Comparison of ENCODE assay signal across 2 cellular contexts in genomic region chr5:73692981-73693380, GRCh38.
TF ChIP-seq lines count a peak whose summit lies in the region.

No MANE protein-coding gene starts in this region.

TF ChIP-seq in A549, 52 proteins besides CTCF, POLR2A, EP300 and RAD21:
- TF ChIP-seq KDM1A (IDR thresholded peaks at IDR 0.05; ENCODE audit: low read depth) (no peak), GATA3 (IDR thresholded peaks at IDR 0.05; ENCODE audit: borderline replicate concordance) (no peak), CBX8 (IDR thresholded peaks at IDR 0.05) (no peak), BCL3 (IDR thresholded peaks at IDR 0.05) (no peak)
- TF ChIP-seq, protein P1, sequence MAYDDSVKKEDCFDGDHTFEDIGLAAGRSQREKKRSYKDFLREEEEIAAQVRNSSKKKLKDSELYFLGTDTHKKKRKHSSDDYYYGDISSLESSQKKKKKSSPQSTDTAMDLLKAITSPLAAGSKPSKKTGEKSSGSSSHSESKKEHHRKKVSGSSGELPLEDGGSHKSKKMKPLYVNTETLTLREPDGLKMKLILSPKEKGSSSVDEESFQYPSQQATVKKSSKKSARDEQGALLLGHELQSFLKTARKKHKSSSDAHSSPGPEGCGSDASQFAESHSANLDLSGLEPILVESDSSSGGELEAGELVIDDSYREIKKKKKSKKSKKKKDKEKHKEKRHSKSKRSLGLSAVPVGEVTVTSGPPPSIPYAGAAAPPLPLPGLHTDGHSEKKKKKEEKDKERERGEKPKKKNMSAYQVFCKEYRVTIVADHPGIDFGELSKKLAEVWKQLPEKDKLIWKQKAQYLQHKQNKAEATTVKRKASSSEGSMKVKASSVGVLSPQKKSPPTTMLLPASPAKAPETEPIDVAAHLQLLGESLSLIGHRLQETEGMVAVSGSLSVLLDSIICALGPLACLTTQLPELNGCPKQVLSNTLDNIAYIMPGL (CRISPR knock-in tag; IDR thresholded peaks at IDR 0.05; ENCODE audit: borderline replicate concordance): no peak
TF ChIP-seq in A549: peak in this region for 0.

TF ChIP-seq in IMR-90, 13 proteins besides CTCF, POLR2A, EP300 and RAD21:
- TF ChIP-seq MAZ (IDR thresholded peaks at IDR 0.05; ENCODE audit: borderline replicate concordance, low read depth, low read length): no peak
- no peak for TF ChIP-seq RFX5 (IDR thresholded peaks at IDR 0.05; ENCODE audit: low read depth, low read length)
- TF ChIP-seq, protein P2, sequence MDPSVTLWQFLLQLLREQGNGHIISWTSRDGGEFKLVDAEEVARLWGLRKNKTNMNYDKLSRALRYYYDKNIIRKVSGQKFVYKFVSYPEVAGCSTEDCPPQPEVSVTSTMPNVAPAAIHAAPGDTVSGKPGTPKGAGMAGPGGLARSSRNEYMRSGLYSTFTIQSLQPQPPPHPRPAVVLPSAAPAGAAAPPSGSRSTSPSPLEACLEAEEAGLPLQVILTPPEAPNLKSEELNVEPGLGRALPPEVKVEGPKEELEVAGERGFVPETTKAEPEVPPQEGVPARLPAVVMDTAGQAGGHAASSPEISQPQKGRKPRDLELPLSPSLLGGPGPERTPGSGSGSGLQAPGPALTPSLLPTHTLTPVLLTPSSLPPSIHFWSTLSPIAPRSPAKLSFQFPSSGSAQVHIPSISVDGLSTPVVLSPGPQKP (IDR thresholded peaks at IDR 0.05; ENCODE audit: borderline replicate concordance, low read depth, low read length): no peak
- no peak for TF ChIP-seq BHLHE40 (IDR thresholded peaks at IDR 0.05; ENCODE audit: low read depth, low read length)
- TF ChIP-seq MXI1 (IDR thresholded peaks at IDR 0.05; ENCODE audit: borderline replicate concordance, low read depth, low read length): no peak
- no peak for TF ChIP-seq FOS (IDR thresholded peaks at IDR 0.05; ENCODE audit: low read depth, low read length)
- no peak for TF ChIP-seq NFE2L2 (IDR thresholded peaks at IDR 0.05; ENCODE audit: low read depth, low read length)
- no peak for TF ChIP-seq CHD1 (IDR thresholded peaks at IDR 0.05; ENCODE audit: low read depth, low read length)
- TF ChIP-seq RCOR1 (IDR thresholded peaks at IDR 0.05; ENCODE audit: insufficient replicate concordance, low read length): no peak
- TF ChIP-seq, protein P3, sequence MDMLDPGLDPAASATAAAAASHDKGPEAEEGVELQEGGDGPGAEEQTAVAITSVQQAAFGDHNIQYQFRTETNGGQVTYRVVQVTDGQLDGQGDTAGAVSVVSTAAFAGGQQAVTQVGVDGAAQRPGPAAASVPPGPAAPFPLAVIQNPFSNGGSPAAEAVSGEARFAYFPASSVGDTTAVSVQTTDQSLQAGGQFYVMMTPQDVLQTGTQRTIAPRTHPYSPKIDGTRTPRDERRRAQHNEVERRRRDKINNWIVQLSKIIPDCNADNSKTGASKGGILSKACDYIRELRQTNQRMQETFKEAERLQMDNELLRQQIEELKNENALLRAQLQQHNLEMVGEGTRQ (IDR thresholded peaks at IDR 0.05; ENCODE audit: low read depth, low read length): no peak
- no peak for TF ChIP-seq MAFK (IDR thresholded peaks at IDR 0.05; ENCODE audit: low read depth, low read length)
- no peak for TF ChIP-seq SMC3 (IDR thresholded peaks at IDR 0.05; ENCODE audit: low read depth, low read length)
- no peak for TF ChIP-seq CEBPB (IDR thresholded peaks at IDR 0.05; ENCODE audit: low read depth, low read length)
